In the genomic region with DNA sequence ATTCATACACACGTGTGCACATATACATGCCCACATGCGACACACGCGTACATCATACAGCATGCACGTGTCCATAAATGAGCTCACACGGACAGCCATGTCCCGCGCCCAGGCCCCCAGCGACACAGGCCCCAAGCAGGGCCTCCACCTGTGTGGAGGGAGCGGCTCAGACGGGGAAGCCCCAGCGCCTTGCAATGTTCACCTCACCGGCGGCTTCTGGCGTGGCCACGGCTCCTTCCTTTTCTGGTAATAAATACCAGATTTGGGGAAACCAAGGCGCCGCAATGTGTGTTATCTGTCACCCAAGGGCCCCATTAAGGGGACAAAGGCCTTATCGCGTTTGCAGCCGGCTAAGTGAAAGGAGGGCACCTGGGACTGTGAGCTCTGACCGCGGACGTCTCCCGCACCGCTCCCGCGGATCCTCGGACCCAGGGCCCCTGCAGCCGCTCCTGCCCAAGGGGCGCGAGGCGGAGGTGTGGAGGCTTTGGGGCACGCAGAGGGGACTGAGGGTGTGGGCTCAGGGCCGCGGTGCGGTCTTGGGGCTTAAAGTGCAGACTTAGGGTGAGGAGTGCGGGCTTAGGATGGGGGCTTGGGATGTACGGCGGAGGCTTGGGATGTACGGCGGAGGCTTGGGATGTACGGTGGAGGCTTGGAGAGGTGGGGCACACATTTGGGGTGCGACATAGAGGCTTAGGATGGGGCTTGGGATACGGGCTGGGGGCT, we compare ENCODE assay signal across 8 cellular contexts. TPM values are rescaled to one million over a fixed set of nuclear protein-coding genes. Genes with fewer than 3 reads are reported as not detected.
DNase-seq lines count a peak whose midpoint lies in the region; ATAC-seq, FAIRE-seq and TF ChIP-seq lines count a peak whose summit lies in the region.
"Not testable (repeated sequence)": the region's sequence is repeated elsewhere in the genome, so short reads cannot be mapped to it uniquely, and the experiment has no call there.

No MANE protein-coding gene starts in this region.

- not testable (repeated sequence) for TF ChIP-seq CTCF in GM23338 (conservative IDR thresholded peaks at IDR 0.05; ENCODE audit: low read depth in 2 of 2); bronchial epithelial cell (IDR thresholded peaks at IDR 0.05; ENCODE audit: insufficient read depth, low read length, severe bottlenecking); left ventricle myocardium inferior (IDR thresholded peaks at IDR 0.05; ENCODE audit: borderline replicate concordance); vagina (IDR thresholded peaks at IDR 0.05)

- peaks cover 14% of the 10 kb centered on the region for H3K27me3 ChIP-seq in GM23338 (ENCODE audit: insufficient read depth)
- H3K27me3 ChIP-seq in bronchial epithelial cell (ENCODE audit: control insufficient read depth, insufficient read depth, low read length); left ventricle myocardium inferior (ENCODE audit: low read depth); vagina: not testable (repeated sequence)

- H3K27ac Mint-ChIP-seq in GM23338: not testable (repeated sequence)
- H3K27ac Mint-ChIP-seq in natural killer cell treated with Interleukin-12 subunit alpha and Interleukin-12 subunit beta and Interleukin-15 and Interleukin-18, amount 100 ng/mL, for 72 hours: peak overlapping the region; percentile 27 to 30

- H3K4me2 ChIP-seq in GM23338: peak overlapping the region; percentile 83

- H3K4me1 Mint-ChIP-seq in GM23338: peaks cover 55% of the 10 kb centered on the region
- H3K4me1 Mint-ChIP-seq in natural killer cell treated with Interleukin-12 subunit alpha and Interleukin-12 subunit beta and Interleukin-15 and Interleukin-18, amount 100 ng/mL, for 72 hours (ENCODE audit: low read depth in 2 of 2): peaks cover 55 to 66% of the 10 kb centered on the region in 2 donors

- peak; percentile 13 for ATAC-seq in GM23338
- ATAC-seq in SK-N-SH treated with all-trans-retinoic acid at 6 μM for 48 hours: peak; percentile 13
- not testable (repeated sequence) for ATAC-seq in natural killer cell treated with Interleukin-12 subunit alpha and Interleukin-12 subunit beta and Interleukin-15 and Interleukin-18, amount 100 ng/mL, for 72 hours

- H3K27me3 Mint-ChIP-seq in GM23338 (ENCODE audit: insufficient read depth, low read depth, poor library complexity): peaks cover 16% of the 10 kb centered on the region
- not testable (repeated sequence) for H3K27me3 Mint-ChIP-seq in natural killer cell treated with Interleukin-12 subunit alpha and Interleukin-12 subunit beta and Interleukin-15 and Interleukin-18, amount 100 ng/mL, for 72 hours

- H3K4me1 ChIP-seq in GM23338 (ENCODE audit: insufficient read depth): peaks cover 21% of the 10 kb centered on the region
- peaks cover 68% of the 10 kb centered on the region for H3K4me1 ChIP-seq in left ventricle myocardium inferior
- H3K4me1 ChIP-seq in vagina: peaks cover 66% of the 10 kb centered on the region

- intact Hi-C loops in left ventricle myocardium inferior (cut with micrococcal nuclease): not testable (repeated sequence)
- intact Hi-C loops in vagina (cut with DNase I): loop anchor here (10.0 kb wide), 1 partner anchor 76 kb away; no protein-coding TSS in a partner anchor

- H3K9me2 ChIP-seq in GM23338 (ENCODE audit: insufficient read depth): not testable (repeated sequence)

- H3K27ac ChIP-seq in GM23338 (ENCODE audit: low read depth): not testable (repeated sequence)
- peak overlapping the region; percentile 63 for H3K27ac ChIP-seq in left ventricle myocardium inferior (replicated peaks)
- H3K27ac ChIP-seq in vagina: peak overlapping the region; percentile 71

- H3F3A ChIP-seq in GM23338 (replicated peaks; ENCODE audit: low read depth): not testable (repeated sequence)

- H3K9me3 ChIP-seq in left ventricle myocardium inferior (replicated peaks); vagina: not testable (repeated sequence)

- FAIRE-seq in bronchial epithelial cell (lab: Jason Lieb, UNC): not testable (repeated sequence)

- H3K4me3 ChIP-seq in GM23338 (peak overlapping the region; percentile 61), bronchial epithelial cell (ENCODE audit: low read depth, low read length) (peak overlapping the region; percentile 48), left ventricle myocardium inferior (peak overlapping the region; percentile 71), vagina (peak overlapping the region; percentile 47 to 61)

- DNase-seq in GM23338 (ENCODE audit: low spot score): peak; percentile 44
- DNase-seq in activated T-cell treated with anti-CD3 and anti-CD28 coated beads for 24 hours (ENCODE audit: low read depth): peak; percentile 48
- peak; percentile 13 for DNase-seq in bronchial epithelial cell (ENCODE audit: low read depth)
- not testable (repeated sequence) for DNase-seq in left ventricle myocardium inferior; natural killer cell treated with Interleukin-12 subunit alpha and Interleukin-12 subunit beta and Interleukin-15 and Interleukin-18, amount 100 ng/mL, for 72 hours (ENCODE audit: low spot score); vagina (ENCODE audit: extremely low spot score in 2 of 2)
- DNase-seq in stimulated activated CD4-positive, alpha-beta T cell treated with anti-CD3 and anti-CD28 coated beads, Interleukin-2, amount 100 ng/mL, for 48 hours: peak; percentile 43 to 45

- H3K9me3 Mint-ChIP-seq in GM23338; natural killer cell treated with Interleukin-12 subunit alpha and Interleukin-12 subunit beta and Interleukin-15 and Interleukin-18, amount 100 ng/mL, for 72 hours: not testable (repeated sequence)

- H3K36me3 Mint-ChIP-seq in GM23338 (ENCODE audit: low read depth); natural killer cell treated with Interleukin-12 subunit alpha and Interleukin-12 subunit beta and Interleukin-15 and Interleukin-18, amount 100 ng/mL, for 72 hours: not testable (repeated sequence)

- H3K79me2 ChIP-seq in GM23338 (replicated peaks; ENCODE audit: insufficient read depth): peaks cover 50% of the 10 kb centered on the region

- H3K4me3 Mint-ChIP-seq in GM23338: peak overlapping the region; percentile 73
- H3K4me3 Mint-ChIP-seq in natural killer cell treated with Interleukin-12 subunit alpha and Interleukin-12 subunit beta and Interleukin-15 and Interleukin-18, amount 100 ng/mL, for 72 hours: peak overlapping the region; percentile 88

- not testable (repeated sequence) for TF ChIP-seq POLR2A in vagina (IDR thresholded peaks at IDR 0.05)

- not testable (repeated sequence) for H2AFZ ChIP-seq in GM23338

- H4K20me1 ChIP-seq in GM23338 (replicated peaks; ENCODE audit: insufficient read depth): peaks cover 43% of the 10 kb centered on the region

- not testable (repeated sequence) for H3K36me3 ChIP-seq in GM23338 (ENCODE audit: insufficient read depth); bronchial epithelial cell (ENCODE audit: control insufficient read depth, insufficient read depth, low read length); left ventricle myocardium inferior; vagina

RNA-seq across cellular contexts. Expression of a gene that starts 1.9 kb away (rescaled TPM):
- 22.4 and 31.2 TPM in 2 replicates for total RNA-seq in GM23338 (2014; rRNA removed; shearing (Covaris generic))
- 6.8 and 7.6 TPM in 2 replicates for polyA plus RNA-seq in GM23338 (2016; fragmentation: Nextera tagmentation; extraction: Ambion mirVana)
- 2.9 and 4.2 TPM in 2 replicates for total RNA-seq in bronchial epithelial cell
- 15.9 TPM for total RNA-seq in left ventricle myocardium inferior
- 10 to 100 TPM; 15.7 to 15.9 TPM for total RNA-seq in natural killer cell treated with Interleukin-12 subunit alpha and Interleukin-12 subunit beta and Interleukin-15 and Interleukin-18, amount 100 ng/mL, for 72 hours
- total RNA-seq in vagina: 74.2 TPM
